ENCODE assay signal across 8 cellular contexts in the genomic region with DNA sequence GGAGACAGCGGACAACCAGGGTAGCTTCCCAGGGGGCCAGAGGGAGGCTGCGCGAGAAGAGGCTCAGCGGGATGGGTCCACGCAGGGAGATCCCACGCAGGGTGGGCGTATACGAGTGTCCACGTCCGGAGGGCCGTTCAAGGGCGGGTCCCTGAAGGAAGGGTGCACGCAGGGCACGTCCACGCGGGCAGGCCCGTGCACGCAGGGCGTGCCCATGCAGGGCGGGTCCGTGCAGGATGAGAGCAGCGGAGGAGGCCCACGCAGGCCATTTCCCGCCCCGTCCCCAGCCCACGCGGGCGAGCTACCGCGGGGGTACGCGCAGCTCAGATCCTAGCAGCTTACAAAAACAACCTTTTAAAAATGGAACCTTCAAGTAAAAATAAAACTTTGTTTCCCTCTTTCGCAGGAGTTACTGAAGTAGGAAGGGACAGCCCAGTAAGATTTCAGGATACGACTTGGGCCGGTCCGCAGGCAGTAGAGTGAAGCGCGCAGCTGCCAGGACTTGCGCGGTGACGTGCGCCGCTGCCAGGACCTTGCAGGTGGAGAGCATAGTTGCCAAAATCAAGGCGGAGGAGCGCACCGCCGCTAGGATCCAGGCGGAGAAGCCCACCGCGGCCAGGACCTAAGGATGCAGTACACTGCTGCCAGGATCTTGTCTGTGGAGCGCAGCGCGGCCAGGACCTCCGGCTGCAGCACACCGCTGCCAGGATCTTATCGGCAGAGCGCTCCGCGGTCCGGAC. TPM values are rescaled to one million over a fixed set of nuclear protein-coding genes. Genes with fewer than 3 reads are reported as not detected.
DNase-seq lines count a peak whose midpoint lies in the region; ATAC-seq and TF ChIP-seq lines count a peak whose summit lies in the region.

No MANE protein-coding gene starts in this region.

- DNase-seq in BJ (ENCODE audit: low read depth), result peak; percentile 54
- DNase-seq in NCI-H526 (lab: John Stamatoyannopoulos, UW), result peak; percentile 51 to 86
- DNase-seq in activated CD4-positive, alpha-beta T cell treated with anti-CD3 and anti-CD28 coated beads, Interleukin-2, amount 50 U/mL, for 1 hour, result peak; percentile 80
- DNase-seq in dermis blood vessel endothelial cell, result peak; percentile 90
- peak; percentile 74 to 82 (median 78) for DNase-seq in right lobe of liver
- DNase-seq in stimulated activated CD4-positive, alpha-beta T cell treated with anti-CD3 and anti-CD28 coated beads, Interleukin-4, amount 100 ng/mL, for 48 hours (ENCODE audit: low read depth in 2 of 2), result peak; percentile 69 to 77

- intact Hi-C loops in right lobe of liver (cut with DNase I), result no loop called here

- 0 out of 2 replicates have a peak, but pooled peaks cover 1% of the 10 kb centered on the region for H3K27me3 ChIP-seq in BJ (ENCODE audit: control insufficient read depth, insufficient read depth, low read length)
- H3K27me3 ChIP-seq in right lobe of liver, result no peaks in the 10 kb centered on the region

- peak overlapping the region; percentile 100 for H3K27ac ChIP-seq in right lobe of liver

- H3K36me3 ChIP-seq in BJ (ENCODE audit: control insufficient read depth, insufficient read depth, low read length) (peaks cover 11% of the 10 kb centered on the region), right lobe of liver (peaks cover 0 to 8% (median 0%) of the 10 kb centered on the region in 4 donors)

- H3K4me3 ChIP-seq in BJ (ENCODE audit: low read depth, low read length) (peak overlapping the region; percentile 68), right lobe of liver (peak overlapping the region; percentile 92 to 98 (median 92))

- TF ChIP-seq CTCF in BJ (IDR thresholded peaks at IDR 0.05; ENCODE audit: insufficient read depth, low read depth, low read length) (no peak), right lobe of liver (IDR thresholded peaks at IDR 0.05) (no peak)

- WGBS in right lobe of liver (ENCODE audit: insufficient coverage, low coverage, low lambda C conversion rate, missing lambda C conversion rate), result 0% methylated on average over 20 of the region's 60 CpGs

- no peaks in the 10 kb centered on the region for H3K9me3 ChIP-seq in right lobe of liver

- CTCF ChIA-PET in BJ (lab: Yijun Ruan, JAX), result interaction anchor here (0.5 to 1.4 kb wide), 3 partner anchors 11 to 28 kb away, joined by 3 to 4 read pairs (median 3); no protein-coding TSS in a partner anchor

- H3K4me1 ChIP-seq in right lobe of liver, result peaks cover 0 to 28% (median 13%) of the 10 kb centered on the region in 4 donors

- POLR2A ChIA-PET in BJ (lab: Charles Lee), result no interaction called here

- TF ChIP-seq POLR2A in GM19099 (IDR thresholded peaks at IDR 0.05; ENCODE audit: extremely low read depth, insufficient read length, low read depth) (peak; percentile 68), right lobe of liver (IDR thresholded peaks at IDR 0.05) (peak; percentile 12)

- ATAC-seq in HG03378 (IDR thresholded peaks at IDR 0.05; ENCODE audit: unreplicated experiment), result peak; percentile 66
- peak; percentile 79 to 85 (median 84) for ATAC-seq in right lobe of liver

RNA-seq across cellular contexts. Expression of gene RNF187, which starts 0.4 kb away (rescaled TPM):
- 90.2 and 106 TPM in 2 replicates for polyA plus RNA-seq in BJ (2011; rRNA removed)
- polyA minus RNA-seq in BJ (2011; rRNA and poly(A)+ RNA removed), result 51.0 and 74.6 TPM in 2 replicates
- total RNA-seq in dermis blood vessel endothelial cell, result 34.7 and 84.4 TPM in 2 replicates
- 10 to 100 TPM; 43.9 to 66.6 (median 56.3) TPM for total RNA-seq in right lobe of liver

Comparison
In these comparisons a context has a peak if more than half of its experiments do, and no peak if none do; other contexts are left out.
1. Peak in every context shown above with its lines: DNase-seq, ATAC-seq, H3K4me3 ChIP-seq and H3K27ac ChIP-seq.